In the genomic region with DNA sequence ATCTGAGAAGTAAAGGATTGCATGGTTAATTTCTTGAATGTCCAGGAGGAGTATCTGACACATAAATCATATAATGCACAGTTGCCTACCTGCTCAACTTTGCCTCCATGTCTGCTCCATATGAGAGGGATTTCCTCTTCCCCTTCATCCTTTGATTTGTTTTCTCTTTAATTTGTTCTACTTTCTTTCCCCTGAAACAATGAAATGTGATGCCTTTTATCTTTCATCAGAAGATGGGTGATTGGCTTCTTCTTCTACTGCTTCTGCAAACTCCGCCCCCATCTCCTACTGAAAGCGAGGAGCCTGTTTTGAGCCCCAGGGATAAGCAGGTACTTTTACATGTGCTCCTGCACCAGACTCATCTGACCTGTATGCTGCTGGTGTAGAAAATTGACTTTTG, we compare ENCODE assay signal across 33 cellular contexts.
"Had no signal": no experiment of that assay in that cellular context is flagged by ENCODE, and none has a peak within 500 bp of the region (broad histone marks: within the 10 kb centered on the region; RNA-seq: fewer than 3 reads in every experiment).

No MANE protein-coding gene starts in this region.

- H3K4me1 ChIP-seq: SJCRH30 had no signal

- DNase-seq: activated CD4-positive, alpha-beta memory T cell treated with anti-CD3 and anti-CD28 coated beads for 36 hours; activated CD4-positive, alpha-beta T cell treated with anti-CD3 and anti-CD28 coated beads for 36 hours; activated CD4-positive, alpha-beta T cell treated with anti-CD3 and anti-CD28 coated beads, Interleukin-2, amount 50 U/mL, for 1 hour; activated CD8-positive, alpha-beta memory T cell treated with anti-CD3 and anti-CD28 coated beads, Interleukin-2, amount 50 U/mL, for 48 hours; activated effector memory CD4-positive, alpha-beta T cell treated with Interleukin-2 at 50 U/mL for 16 hours; activated naive CD4-positive, alpha-beta T cell treated with anti-CD3 and anti-CD28 coated beads, Interleukin-2, amount 10 ng/mL, durations not matched to agents 7 days and 5 days; activated naive CD8-positive, alpha-beta T cell treated with anti-CD3 and anti-CD28 coated beads, Interleukin-2, amount 50 U/mL, for 24 hours; activated T-cell treated with anti-CD3 and anti-CD28 coated beads, Interleukin-2, amount 50 U/mL, for 48 hours; anterior cingulate cortex; brain microvascular endothelial cell; central memory CD4-positive, alpha-beta T cell; Kasumi-1; KG1; MM.1S; MV-4-11; NCI-H1092; NCI-H1436 treated with DMSO at 0.1 percent for 48 hours; NCI-H1694 treated with DMSO at 0.1 percent for 48 hours; NCI-H2029 treated with DMSO at 0.1 percent for 48 hours; NCI-H2107; NCI-H226; NCI-H524 treated with DMSO at 0.1 percent for 48 hours; SHP77; SJCRH30; T-helper 17 cell; T-helper 9 cell; WERI-Rb-1 had no signal

- H3K4me3 ChIP-seq: SJCRH30, SK-N-MC had no signal

- H3K9me3 ChIP-seq: SJCRH30 had no signal

- FAIRE-seq: colon had no signal

- H3K36me3 Mint-ChIP-seq: activated CD4-positive, alpha-beta memory T cell treated with anti-CD3 and anti-CD28 coated beads for 36 hours; activated CD8-positive, alpha-beta memory T cell treated with anti-CD3 and anti-CD28 coated beads, Interleukin-2, amount 10 ng/mL, durations not matched to agents 7 days and 5 days; activated naive CD4-positive, alpha-beta T cell treated with anti-CD3 and anti-CD28 coated beads, Interleukin-2, amount 10 ng/mL, durations not matched to agents 7 days and 5 days; activated naive CD8-positive, alpha-beta T cell had no signal

- H3K4me3 Mint-ChIP-seq: activated CD4-positive, alpha-beta memory T cell treated with anti-CD3 and anti-CD28 coated beads for 36 hours; activated CD4-positive, alpha-beta T cell treated with anti-CD3 and anti-CD28 coated beads for 36 hours; activated CD8-positive, alpha-beta memory T cell treated with anti-CD3 and anti-CD28 coated beads, Interleukin-2, amount 10 ng/mL, durations not matched to agents 7 days and 5 days; activated naive CD4-positive, alpha-beta T cell treated with anti-CD3 and anti-CD28 coated beads, Interleukin-2, amount 10 ng/mL, durations not matched to agents 7 days and 5 days; activated naive CD8-positive, alpha-beta T cell; activated naive CD8-positive, alpha-beta T cell treated with anti-CD3 and anti-CD28 coated beads, Interleukin-2, amount 50 U/mL, for 24 hours; T-helper 17 cell had no signal

- H3K36me3 ChIP-seq: brain microvascular endothelial cell, SJCRH30, WERI-Rb-1 had no signal

- H3K27ac Mint-ChIP-seq: activated CD4-positive, alpha-beta memory T cell treated with anti-CD3 and anti-CD28 coated beads for 36 hours; activated CD4-positive, alpha-beta T cell treated with anti-CD3 and anti-CD28 coated beads for 36 hours; activated CD8-positive, alpha-beta memory T cell treated with anti-CD3 and anti-CD28 coated beads, Interleukin-2, amount 10 ng/mL, durations not matched to agents 7 days and 5 days; activated naive CD4-positive, alpha-beta T cell treated with anti-CD3 and anti-CD28 coated beads, Interleukin-2, amount 10 ng/mL, durations not matched to agents 7 days and 5 days; activated naive CD8-positive, alpha-beta T cell; activated naive CD8-positive, alpha-beta T cell treated with anti-CD3 and anti-CD28 coated beads, Interleukin-2, amount 50 U/mL, for 24 hours; T-helper 17 cell had no signal

- ATAC-seq: activated CD4-positive, alpha-beta T cell treated with anti-CD3 and anti-CD28 coated beads for 36 hours; activated CD4-positive, CD25-positive, alpha-beta regulatory T cell treated with anti-CD3 and anti-CD28 coated beads, Interleukin-2, amount 50 U/mL, for 24 hours; activated CD8-positive, alpha-beta memory T cell treated with anti-CD3 and anti-CD28 coated beads, Interleukin-2, amount 10 ng/mL, durations not matched to agents 7 days and 5 days; activated naive CD8-positive, alpha-beta T cell treated with anti-CD3 and anti-CD28 coated beads, Interleukin-2, amount 50 U/mL, for 24 hours; Panc1; T-helper 17 cell had no signal

- H3K9me3 Mint-ChIP-seq: activated CD4-positive, alpha-beta memory T cell treated with anti-CD3 and anti-CD28 coated beads for 36 hours; activated naive CD4-positive, alpha-beta T cell treated with anti-CD3 and anti-CD28 coated beads, Interleukin-2, amount 10 ng/mL, durations not matched to agents 7 days and 5 days; activated naive CD8-positive, alpha-beta T cell treated with anti-CD3 and anti-CD28 coated beads, Interleukin-2, amount 50 U/mL, for 24 hours had no signal

- H3K27me3 Mint-ChIP-seq: activated CD4-positive, alpha-beta memory T cell treated with anti-CD3 and anti-CD28 coated beads for 36 hours; activated naive CD8-positive, alpha-beta T cell; activated naive CD8-positive, alpha-beta T cell treated with anti-CD3 and anti-CD28 coated beads, Interleukin-2, amount 50 U/mL, for 24 hours had no signal

- H3K27me3 ChIP-seq: brain microvascular endothelial cell, SJCRH30 had no signal

- H3K27ac ChIP-seq: brain microvascular endothelial cell, SJCRH30, SK-N-MC, WERI-Rb-1 had no signal
